Comparison of ENCODE assay signal across 32 cellular contexts in genomic region chr2:867296-867695, GRCh38.
"Had no signal": no experiment of that assay in that cellular context is flagged by ENCODE, and none has a peak within 500 bp of the region (broad histone marks: within the 10 kb centered on the region; RNA-seq: fewer than 3 reads in every experiment).

No MANE protein-coding gene starts in this region.

- H3K27me3 Mint-ChIP-seq: activated CD4-positive, alpha-beta T cell treated with anti-CD3 and anti-CD28 coated beads, Interleukin-2, amount 10 ng/mL, durations not matched to agents 24 days and 14 days; activated CD8-positive, alpha-beta T cell treated with anti-CD3 and anti-CD28 coated beads for 36 hours had no signal

- H3K9me3 ChIP-seq: ascending aorta, colonic mucosa, heart left ventricle, stomach, thyroid gland, upper lobe of left lung had no signal

- H3K36me3 Mint-ChIP-seq: activated naive CD4-positive, alpha-beta T cell treated with anti-CD3 and anti-CD28 coated beads, Interleukin-2, amount 10 ng/mL, durations not matched to agents 7 days and 5 days; activated naive CD8-positive, alpha-beta T cell treated with anti-CD3 and anti-CD28 coated beads, Interleukin-2, amount 10 ng/mL, durations not matched to agents 7 days and 5 days; brain; immature natural killer cell; naive B cell; neural progenitor cell; stimulated activated naive B cell treated with anti-CD40 and anti-IgM and Interleukin-4, amounts not matched to agents 10 μg/mL and 1 μg/mL and 100 μg/mL, for 72 hours had no signal

- H3K4me1 ChIP-seq: ascending aorta, colonic mucosa, upper lobe of left lung had no signal

- DNase-seq: activated CD4-positive, alpha-beta T cell treated with anti-CD3 and anti-CD28 coated beads, Interleukin-2, amount 10 ng/mL, durations not matched to agents 24 days and 14 days; activated CD4-positive, CD25-positive, alpha-beta regulatory T cell treated with anti-CD3 and anti-CD28 coated beads, Interleukin-2, amount 50 U/mL, for 72 hours; activated CD8-positive, alpha-beta T cell treated with anti-CD3 and anti-CD28 coated beads for 36 hours; activated gamma-delta T cell; activated naive CD4-positive, alpha-beta T cell treated with anti-CD3 and anti-CD28 coated beads, Interleukin-2, amount 10 ng/mL, durations not matched to agents 7 days and 5 days; activated naive CD8-positive, alpha-beta T cell treated with anti-CD3 and anti-CD28 coated beads, Interleukin-2, amount 10 ng/mL, durations not matched to agents 7 days and 5 days; activated T-cell treated with anti-CD3 and anti-CD28 coated beads for 4 hours; activated T-cell treated with anti-CD3 and anti-CD28 coated beads, Interleukin-2, amount 50 U/mL, for 72 hours; cerebellar nuclear complex; colonic mucosa; effector CD8-positive, alpha-beta T cell; foreskin fibroblast; hypothalamus; immature natural killer cell; left ventricle myocardium superior; naive B cell; occipital lobe; right cardiac atrium; stimulated activated CD4-positive, alpha-beta T cell treated with anti-CD3 and anti-CD28 coated beads, Interleukin-15, amount 100 ng/mL, for 24 hours; stimulated activated CD4-positive, alpha-beta T cell treated with anti-CD3 and anti-CD28 coated beads, Interleukin-2, amount 100 ng/mL, for 24 hours; stimulated activated naive B cell treated with anti-CD40 and anti-IgM and Interleukin-4, amounts not matched to agents 10 μg/mL and 1 μg/mL and 100 μg/mL, for 72 hours; stomach; T1000; upper lobe of left lung had no signal

- ATAC-seq: activated CD8-positive, alpha-beta T cell treated with anti-CD3 and anti-CD28 coated beads for 36 hours; activated T-cell treated with anti-CD3 and anti-CD28 coated beads, Interleukin-2, amount 50 U/mL, for 72 hours; esophagus mucosa; heart left ventricle; left ventricle myocardium superior; stimulated activated naive B cell treated with anti-CD40 and anti-IgM and Interleukin-4, amounts not matched to agents 10 μg/mL and 1 μg/mL and 100 μg/mL, for 72 hours had no signal

- H3K9me3 Mint-ChIP-seq: activated CD4-positive, alpha-beta T cell treated with anti-CD3 and anti-CD28 coated beads, Interleukin-2, amount 10 ng/mL, durations not matched to agents 24 days and 14 days; activated CD8-positive, alpha-beta T cell treated with anti-CD3 and anti-CD28 coated beads for 36 hours; activated naive CD4-positive, alpha-beta T cell treated with anti-CD3 and anti-CD28 coated beads, Interleukin-2, amount 10 ng/mL, durations not matched to agents 7 days and 5 days; activated naive CD8-positive, alpha-beta T cell treated with anti-CD3 and anti-CD28 coated beads, Interleukin-2, amount 10 ng/mL, durations not matched to agents 7 days and 5 days; activated T-cell treated with anti-CD3 and anti-CD28 coated beads, Interleukin-2, amount 50 U/mL, for 72 hours; immature natural killer cell; neural progenitor cell; stimulated activated naive B cell treated with anti-CD40 and anti-IgM and Interleukin-4, amounts not matched to agents 10 μg/mL and 1 μg/mL and 100 μg/mL, for 72 hours; T-helper 1 cell treated with Interleukin-12 subunit alpha and Interleukin-12 subunit beta and Interleukin-4 antibody, amounts not matched to agents 30 μg/mL and 1 μg/mL, for 36 hours had no signal

- H3K9ac ChIP-seq: neural progenitor cell had no signal

- H3K36me3 ChIP-seq: ascending aorta, cardiac muscle cell, colonic mucosa, heart left ventricle, neural progenitor cell, stomach, thyroid gland, upper lobe of left lung had no signal

- H3K27ac ChIP-seq: ascending aorta, cardiac muscle cell, colonic mucosa, heart left ventricle, neural progenitor cell, stomach, upper lobe of left lung had no signal

- H3K27ac Mint-ChIP-seq: activated CD4-positive, alpha-beta T cell treated with anti-CD3 and anti-CD28 coated beads, Interleukin-2, amount 10 ng/mL, durations not matched to agents 24 days and 14 days; activated CD8-positive, alpha-beta T cell treated with anti-CD3 and anti-CD28 coated beads for 36 hours; activated naive CD4-positive, alpha-beta T cell treated with anti-CD3 and anti-CD28 coated beads, Interleukin-2, amount 10 ng/mL, durations not matched to agents 7 days and 5 days; activated naive CD8-positive, alpha-beta T cell treated with anti-CD3 and anti-CD28 coated beads, Interleukin-2, amount 10 ng/mL, durations not matched to agents 7 days and 5 days; activated T-cell treated with anti-CD3 and anti-CD28 coated beads, Interleukin-2, amount 50 U/mL, for 72 hours; immature natural killer cell; naive B cell; neural progenitor cell; T-helper 1 cell treated with Interleukin-12 subunit alpha and Interleukin-12 subunit beta and Interleukin-4 antibody, amounts not matched to agents 30 μg/mL and 1 μg/mL, for 36 hours had no signal

- H3K4me3 Mint-ChIP-seq: activated CD4-positive, alpha-beta T cell treated with anti-CD3 and anti-CD28 coated beads, Interleukin-2, amount 10 ng/mL, durations not matched to agents 24 days and 14 days; activated CD8-positive, alpha-beta T cell treated with anti-CD3 and anti-CD28 coated beads for 36 hours; activated naive CD4-positive, alpha-beta T cell treated with anti-CD3 and anti-CD28 coated beads, Interleukin-2, amount 10 ng/mL, durations not matched to agents 7 days and 5 days; activated naive CD8-positive, alpha-beta T cell treated with anti-CD3 and anti-CD28 coated beads, Interleukin-2, amount 10 ng/mL, durations not matched to agents 7 days and 5 days; activated T-cell treated with anti-CD3 and anti-CD28 coated beads, Interleukin-2, amount 50 U/mL, for 72 hours; brain; immature natural killer cell; naive B cell; neural progenitor cell; stimulated activated naive B cell treated with anti-CD40 and anti-IgM and Interleukin-4, amounts not matched to agents 10 μg/mL and 1 μg/mL and 100 μg/mL, for 72 hours; T-helper 1 cell treated with Interleukin-12 subunit alpha and Interleukin-12 subunit beta and Interleukin-4 antibody, amounts not matched to agents 30 μg/mL and 1 μg/mL, for 36 hours had no signal

- H3K4me3 ChIP-seq: ascending aorta, cardiac muscle cell, colonic mucosa, heart left ventricle, neural progenitor cell, stomach, thyroid gland, upper lobe of left lung had no signal

- H3K4me1 Mint-ChIP-seq: activated CD4-positive, alpha-beta T cell treated with anti-CD3 and anti-CD28 coated beads, Interleukin-2, amount 10 ng/mL, durations not matched to agents 24 days and 14 days had no signal

- H3K27me3 ChIP-seq: ascending aorta, colonic mucosa, neural progenitor cell, thyroid gland had no signal
